Comparison of ENCODE assay signal across 7 cellular contexts in the genomic region with DNA sequence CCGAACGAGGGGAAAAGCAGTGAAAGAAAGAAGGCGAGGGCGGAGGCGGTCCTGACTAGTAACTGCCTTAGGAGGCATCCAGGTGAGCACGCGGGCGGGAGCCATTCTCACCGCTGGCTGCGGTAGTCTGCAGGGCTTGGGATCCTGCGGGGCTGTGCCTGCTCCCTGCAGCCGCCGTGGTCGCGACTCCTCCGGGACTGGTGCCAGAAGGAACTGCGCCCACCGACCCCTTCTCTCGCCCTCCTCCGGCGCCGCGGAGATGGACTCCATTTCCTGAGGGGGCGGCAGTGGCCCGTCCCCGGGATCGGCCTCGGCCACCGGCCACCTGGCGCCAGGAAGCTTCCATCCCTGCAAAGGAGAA. TPM values are rescaled to one million over a fixed set of nuclear protein-coding genes. Genes with fewer than 3 reads are reported as not detected.
DNase-seq lines count a peak whose midpoint lies in the region; ATAC-seq and TF ChIP-seq lines count a peak whose summit lies in the region.

No MANE protein-coding gene starts in this region.

- no peak for TF ChIP-seq EP300 in tibial nerve (IDR thresholded peaks at IDR 0.05)

- H3K4me3 Mint-ChIP-seq in activated T-cell treated with anti-CD3 and anti-CD28 coated beads, Interleukin-2, amount 50 U/mL, for 4 hours = peak overlapping the region; percentile 96
- peak overlapping the region; percentile 93 for H3K4me3 Mint-ChIP-seq in neural progenitor cell

- H3K36me3 ChIP-seq in neural progenitor cell (peaks cover 4% of the 10 kb centered on the region), tibial nerve (peaks cover 0 to 21% (median 0%) of the 10 kb centered on the region in 3 donors)

- H3K9me3 ChIP-seq in neural progenitor cell (ENCODE audit: low read depth) (no peaks in the 10 kb centered on the region), tibial nerve (peaks cover 0 to 9% (median 0%) of the 10 kb centered on the region in 4 donors)

- H3K27ac ChIP-seq in neural progenitor cell (no peak overlapping the region), tibial nerve (peak overlapping the region; percentile 43 to 88 (median 68))

- no peak overlapping the region for H3K27ac Mint-ChIP-seq in neural progenitor cell

- H3K27me3 Mint-ChIP-seq in activated T-cell treated with anti-CD3 and anti-CD28 coated beads, Interleukin-2, amount 50 U/mL, for 4 hours (ENCODE audit: low read depth) = no peaks in the 10 kb centered on the region
- no peaks in the 10 kb centered on the region for H3K27me3 Mint-ChIP-seq in neural progenitor cell (ENCODE audit: insufficient read depth, low read depth)

- TF ChIP-seq CTCF in fibroblast of mammary gland (conservative IDR thresholded peaks at IDR 0.05; ENCODE audit: control insufficient read depth, insufficient read depth, low read depth, low read length) (no peak), neural progenitor cell (IDR thresholded peaks at IDR 0.05) (peak; percentile 26), tibial nerve (IDR thresholded peaks at IDR 0.05) (no peak)

- peaks cover 31% of the 10 kb centered on the region for H3K4me1 Mint-ChIP-seq in activated T-cell treated with anti-CD3 and anti-CD28 coated beads, Interleukin-2, amount 50 U/mL, for 4 hours (ENCODE audit: low read depth)
- peaks cover 16% of the 10 kb centered on the region for H3K4me1 Mint-ChIP-seq in neural progenitor cell

- peak; percentile 34 for DNase-seq in NCI-H146 treated with DMSO at 0.1 percent for 48 hours (lab: John Stamatoyannopoulos, UW; ENCODE audit: unreplicated experiment)
- peak; percentile 31 for DNase-seq in activated T-cell treated with anti-CD3 and anti-CD28 coated beads, Interleukin-2, amount 50 U/mL, for 4 hours
- DNase-seq in fibroblast of mammary gland (ENCODE audit: low read depth) = no peak
- DNase-seq in neural progenitor cell (ENCODE audit: low spot score) = peak; percentile 63
- no peak for DNase-seq in tibial nerve (ENCODE audit: low spot score in 2 of 2)

- ATAC-seq in GM18519 (IDR thresholded peaks at IDR 0.05; ENCODE audit: low FRiP score, unreplicated experiment) = peak; percentile 14
- ATAC-seq in HG02610 (IDR thresholded peaks at IDR 0.05; ENCODE audit: unreplicated experiment) = peak; percentile 17
- peak; percentile 21 to 23 for ATAC-seq in activated T-cell treated with anti-CD3 and anti-CD28 coated beads, Interleukin-2, amount 50 U/mL, for 4 hours

- no peaks in the 10 kb centered on the region for H4K20me1 ChIP-seq in neural progenitor cell (ENCODE audit: low read depth)

- H3K4me3 ChIP-seq in fibroblast of mammary gland (ENCODE audit: control insufficient read depth, low read depth, low read length) (peak overlapping the region; percentile 82), neural progenitor cell (peak overlapping the region; percentile 86), tibial nerve (peak overlapping the region; percentile 71 to 88 (median 83))

- H3K9ac ChIP-seq in neural progenitor cell = peak overlapping the region; percentile 31

- peak overlapping the region; percentile 71 for H2AFZ ChIP-seq in neural progenitor cell (replicated peaks)

- H3K27me3 ChIP-seq in neural progenitor cell (peaks cover 6% of the 10 kb centered on the region), tibial nerve (no peaks in the 10 kb centered on the region)

- WGBS in tibial nerve, 2 donors = 1% methylated on average over 28 to 30 of the region's 30 CpGs

- no peak for TF ChIP-seq POLR2A in tibial nerve (IDR thresholded peaks at IDR 0.05)

- peaks cover 16% of the 10 kb centered on the region for H3K36me3 Mint-ChIP-seq in activated T-cell treated with anti-CD3 and anti-CD28 coated beads, Interleukin-2, amount 50 U/mL, for 4 hours (ENCODE audit: insufficient read depth)
- peaks cover 25% of the 10 kb centered on the region for H3K36me3 Mint-ChIP-seq in neural progenitor cell

- no peaks in the 10 kb centered on the region for H3F3A ChIP-seq in neural progenitor cell (ENCODE audit: low read depth)

- peaks cover 9% of the 10 kb centered on the region for H3K4me1 ChIP-seq in neural progenitor cell
- H3K4me1 ChIP-seq in tibial nerve = peaks cover 0 to 22% (median 0%) of the 10 kb centered on the region in 4 donors

- H3K79me2 ChIP-seq in neural progenitor cell (ENCODE audit: low read depth) = peaks cover 51% of the 10 kb centered on the region

- H3K4me2 ChIP-seq in neural progenitor cell = peak overlapping the region; percentile 89

- H3K9me3 Mint-ChIP-seq in activated T-cell treated with anti-CD3 and anti-CD28 coated beads, Interleukin-2, amount 50 U/mL, for 4 hours = no peaks in the 10 kb centered on the region
- peaks cover 10% of the 10 kb centered on the region for H3K9me3 Mint-ChIP-seq in neural progenitor cell

RNA-seq across cellular contexts. Expression of a gene that starts 0.5 kb away (rescaled TPM):
- 10 to 100 TPM in 2 of 3 donors, 1 to 10 TPM in 1; 7.7 to 11.0 (median 10.5) TPM for total RNA-seq in activated T-cell treated with anti-CD3 and anti-CD28 coated beads, Interleukin-2, amount 50 U/mL, for 4 hours
- total RNA-seq in neural progenitor cell (ENCODE audit: low replicate concordance) (18.1 and 33.2 TPM in 2 replicates), tibial nerve (10 to 100 TPM; 12.2 to 18.0 (median 15.6) TPM)

Comparison
In these comparisons a context has a peak if more than half of its experiments do, and no peak if none do; other contexts are left out.
1. DNase-seq: peak in NCI-H146 treated with DMSO at 0.1 percent for 48 hours (single experiment), activated T-cell treated with anti-CD3 and anti-CD28 coated beads, Interleukin-2, amount 50 U/mL, for 4 hours (single experiment) and neural progenitor cell (single experiment); none in fibroblast of mammary gland (single experiment) and tibial nerve (0 of 2).
2. Peak in every context shown above with its lines, with median percentiles within 50 percentile points of each other: ATAC-seq and H3K4me3 ChIP-seq.